14 cellular contexts compared by ENCODE assay signal in the genomic region with DNA sequence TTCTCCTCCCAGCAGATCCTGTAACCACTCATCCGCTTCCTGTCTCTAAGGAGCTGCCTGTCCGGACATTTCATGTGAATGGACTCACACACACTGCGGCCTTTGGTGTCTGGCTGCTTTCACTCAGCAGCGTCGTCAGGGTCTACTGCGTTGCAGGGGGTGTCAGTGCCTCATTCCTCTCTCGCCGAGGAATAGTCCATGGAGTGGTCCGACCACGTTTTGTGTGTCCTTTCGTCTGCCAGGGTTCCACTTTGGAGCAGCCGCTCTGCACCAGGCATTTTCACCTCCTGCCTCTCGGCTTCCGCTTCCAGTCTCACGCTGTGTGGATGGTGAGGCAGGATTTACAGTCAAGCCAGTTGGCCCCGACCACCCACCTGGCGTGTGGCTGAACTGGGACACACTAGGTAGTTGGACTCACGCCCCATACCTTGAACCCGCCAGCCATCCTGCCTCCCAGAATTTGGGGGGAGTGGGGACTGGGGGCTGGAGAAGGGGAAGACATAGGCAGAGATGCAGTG.
"Had no signal": no experiment of that assay in that cellular context is flagged by ENCODE, and none has a peak within 500 bp of the region (broad histone marks: within the 10 kb centered on the region; RNA-seq: fewer than 3 reads in every experiment).

No MANE protein-coding gene starts in this region.

- H3K4me3 ChIP-seq: breast epithelium, uterus had no signal

- H3K9me3 Mint-ChIP-seq: natural killer cell had no signal

- H3K4me3 Mint-ChIP-seq: natural killer cell, T-helper 17 cell had no signal

- H3K9me3 ChIP-seq: breast epithelium, uterus had no signal

- H3K27ac ChIP-seq: breast epithelium, foreskin keratinocyte, uterus had no signal

- H3K27ac Mint-ChIP-seq: natural killer cell, T-helper 17 cell had no signal

- H3K36me3 ChIP-seq: breast epithelium, uterus had no signal

- ATAC-seq: activated CD4-positive, CD25-positive, alpha-beta regulatory T cell treated with anti-CD3 and anti-CD28 coated beads, Interleukin-2, amount 50 U/mL, for 24 hours; foreskin keratinocyte; left colon; natural killer cell; T-helper 17 cell had no signal

- H3K27me3 ChIP-seq: breast epithelium, uterus had no signal

- DNase-seq: activated naive CD4-positive, alpha-beta T cell treated with anti-CD3 and anti-CD28 coated beads, Interleukin-2, amount 50 U/mL, for 16 hours; activated T-cell treated with anti-CD3 and anti-CD28 coated beads, Interleukin-2, amount 50 U/mL, for 1 hour; amygdala; foreskin keratinocyte; head of caudate nucleus; left colon; mammary epithelial cell; natural killer cell; stimulated activated CD4-positive, alpha-beta T cell treated with anti-CD3 and anti-CD28 coated beads, Interleukin-15, amount 100 ng/mL, for 24 hours; stimulated activated CD4-positive, alpha-beta T cell treated with anti-CD3 and anti-CD28 coated beads, Interleukin-4, amount 100 ng/mL, for 4 hours; T-helper 17 cell; uterus had no signal

- H3K36me3 Mint-ChIP-seq: natural killer cell had no signal

- H3K4me1 ChIP-seq: breast epithelium, foreskin keratinocyte had no signal
